In the genomic region with DNA sequence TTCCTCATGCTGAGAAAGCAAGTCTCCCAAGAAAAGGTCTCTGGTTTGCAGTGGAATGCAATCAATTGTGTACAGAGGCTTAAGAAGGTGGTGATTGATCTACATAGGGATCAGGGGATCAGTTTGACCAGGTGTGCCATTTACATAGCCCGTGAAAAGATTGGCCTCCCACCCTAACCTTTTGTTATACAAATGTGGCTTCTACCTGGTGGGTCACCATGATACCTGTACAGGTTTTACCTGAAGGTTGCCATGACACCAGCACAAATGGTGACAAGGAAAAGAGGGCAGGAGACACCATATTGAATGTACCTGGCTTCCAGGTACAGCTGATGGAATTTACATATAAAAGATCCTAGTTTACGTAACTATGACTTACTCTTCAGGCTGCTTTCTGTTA, we compare ENCODE assay signal across 35 cellular contexts. TPM values are rescaled to one million over a fixed set of nuclear protein-coding genes. Genes with fewer than 3 reads are reported as not detected.
"Had no signal": no experiment of that assay in that cellular context is flagged by ENCODE, and none has a peak within 500 bp of the region (broad histone marks: within the 10 kb centered on the region; RNA-seq: fewer than 3 reads in every experiment).

No MANE protein-coding gene starts in this region.

- H3K4me1 Mint-ChIP-seq: mesothelial cell of epicardium; nephron; neural progenitor cell; stimulated activated naive CD8-positive, alpha-beta T cell treated with anti-CD3 and anti-CD28 coated beads, Interleukin-15, amount 100 ng/mL, for 72 hours had no signal

- DNase-seq: dorsolateral prefrontal cortex; effector CD4-positive, alpha-beta T cell; foreskin keratinocyte; heart left ventricle; kidney; mesenchymal stem cell; naive thymus-derived CD4-positive, alpha-beta T cell; stimulated activated CD4-positive, alpha-beta T cell treated with anti-CD3 and anti-CD28 coated beads, Interleukin-12 subunit alpha, Interleukin-12 subunit beta, amount 100 ng/mL, for 4 hours; stimulated activated CD4-positive, alpha-beta T cell treated with anti-CD3 and anti-CD28 coated beads, Interleukin-1b, Interleukin-23, amount 100 ng/mL, for 48 hours; stimulated activated CD4-positive, alpha-beta T cell treated with anti-CD3 and anti-CD28 coated beads, Interleukin-4, amount 100 ng/mL, for 1 hour; stimulated activated CD8-positive, alpha-beta memory T cell treated with anti-CD3 and anti-CD28 coated beads, Interleukin-4, amount 100 ng/mL, for 48 hours; stimulated activated naive CD4-positive, alpha-beta T cell; stimulated activated naive CD8-positive, alpha-beta T cell treated with anti-CD3 and anti-CD28 coated beads, Interleukin-15, amount 100 ng/mL, for 72 hours; transverse colon; upper lobe of right lung; uterus had no signal

- H3K36me3 ChIP-seq: gastroesophageal sphincter, heart left ventricle, neural progenitor cell, prostate gland, right atrium auricular region, suprapubic skin, transverse colon, upper lobe of right lung, uterus had no signal

- H3K4me2 ChIP-seq: hepatocyte, neural progenitor cell, smooth muscle cell had no signal

- H3K27me3 ChIP-seq: dorsolateral prefrontal cortex, foreskin keratinocyte, gastroesophageal sphincter, heart left ventricle, hepatocyte, neural progenitor cell, right atrium auricular region, suprapubic skin, transverse colon, uterus had no signal

- H3K4me1 ChIP-seq: foreskin keratinocyte, gastroesophageal sphincter, heart left ventricle, neural progenitor cell, parathyroid adenoma, prostate gland, right atrium auricular region, suprapubic skin, transverse colon, upper lobe of right lung, uterus had no signal

- H3K4me3 Mint-ChIP-seq: mesothelial cell of epicardium; naive thymus-derived CD4-positive, alpha-beta T cell; nephron; neural progenitor cell; stimulated activated naive CD8-positive, alpha-beta T cell treated with anti-CD3 and anti-CD28 coated beads, Interleukin-15, amount 100 ng/mL, for 72 hours had no signal

- H3K4me3 ChIP-seq: dorsolateral prefrontal cortex, gastroesophageal sphincter, heart left ventricle, hepatocyte, neural progenitor cell, prostate gland, right atrium auricular region, smooth muscle cell, suprapubic skin, transverse colon, upper lobe of right lung, uterus had no signal

- H3K27ac ChIP-seq: dorsolateral prefrontal cortex, epithelial cell of prostate, foreskin keratinocyte, gastroesophageal sphincter, heart left ventricle, hepatocyte, neural progenitor cell, parathyroid adenoma, prostate gland, right atrium auricular region, suprapubic skin, transverse colon, upper lobe of right lung, uterus had no signal

- H3K27ac Mint-ChIP-seq: mesothelial cell of epicardium; nephron; neural progenitor cell; stimulated activated naive CD8-positive, alpha-beta T cell treated with anti-CD3 and anti-CD28 coated beads, Interleukin-15, amount 100 ng/mL, for 72 hours had no signal

- H3K9me3 ChIP-seq: prostate gland, right atrium auricular region, suprapubic skin, upper lobe of right lung, uterus had no signal

- ATAC-seq: esophagus mucosa; foreskin keratinocyte; gastroesophageal sphincter; heart left ventricle; left lobe of liver; naive thymus-derived CD4-positive, alpha-beta T cell; sciatic nerve; stimulated activated naive CD8-positive, alpha-beta T cell treated with anti-CD3 and anti-CD28 coated beads, Interleukin-15, amount 100 ng/mL, for 72 hours; upper lobe of right lung had no signal

- H3K9ac ChIP-seq: neural progenitor cell, parathyroid adenoma had no signal

- H3K79me2 ChIP-seq: hepatocyte, parathyroid adenoma had no signal

- H2AFZ ChIP-seq: hepatocyte, neural progenitor cell, parathyroid adenoma had no signal

- H3K36me3 Mint-ChIP-seq: neural progenitor cell had no signal

RNA-seq across cellular contexts. Expression of a gene that starts 25.5 kb away (rescaled TPM):
- total RNA-seq: dorsolateral prefrontal cortex; esophagus mucosa; foreskin keratinocyte; gastroesophageal sphincter; heart left ventricle; hepatocyte; kidney; left lobe of liver; lower leg skin; lung microvascular endothelial cell; mesothelial cell of epicardium; mucosa of gallbladder; naive thymus-derived CD4-positive, alpha-beta T cell; osteoblast; right atrium auricular region; sciatic nerve; smooth muscle cell; suprapubic skin; transverse colon; upper lobe of right lung; uterus had no signal
- polyA plus RNA-seq: foreskin keratinocyte; heart left ventricle; hepatocyte; naive thymus-derived CD4-positive, alpha-beta T cell; smooth muscle cell; thymus had no signal

RNA-seq across cellular contexts. Expression of a gene that starts 52.9 kb away (rescaled TPM):
- total RNA-seq: left lobe of liver; lung microvascular endothelial cell; naive thymus-derived CD4-positive, alpha-beta T cell; prostate gland had no signal
- polyA plus RNA-seq: heart left ventricle had no signal
